14 cellular contexts compared by ENCODE assay signal in the genomic region with DNA sequence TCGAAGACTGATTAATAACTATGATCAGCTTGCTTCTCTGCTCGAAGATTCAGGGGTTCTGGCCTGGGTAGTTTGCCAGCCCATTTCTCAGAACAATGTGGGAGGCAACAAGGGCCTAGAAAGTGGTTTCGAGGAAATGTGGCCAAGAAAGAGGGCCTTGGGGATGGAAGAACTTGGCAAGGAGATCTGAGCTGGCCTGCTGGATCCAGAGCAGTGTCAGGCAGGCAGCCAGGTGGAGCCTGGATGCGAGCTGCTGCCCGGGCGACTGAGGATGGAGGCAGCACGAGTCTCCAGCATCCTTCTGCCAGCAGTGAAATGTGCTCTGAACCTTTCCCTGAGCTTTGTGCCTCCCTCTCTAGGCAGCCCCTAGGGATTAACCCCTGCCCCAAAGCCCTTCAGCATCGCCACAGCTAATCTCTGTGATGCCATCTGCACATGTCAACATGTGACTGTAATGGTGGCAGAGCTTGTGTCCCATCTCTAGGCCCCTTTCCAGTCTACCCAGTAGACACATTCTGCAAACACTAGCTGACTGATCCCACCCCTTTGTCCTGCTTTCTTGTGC.
A peak's percentile ranks its signal among the peaks of the same experiment; 100 is the strongest.
DNase-seq lines count a peak whose midpoint lies in the region; ATAC-seq, FAIRE-seq and TF ChIP-seq lines count a peak whose summit lies in the region.
"Had no signal": no experiment of that assay in that cellular context is flagged by ENCODE, and none has a peak within 500 bp of the region (broad histone marks: within the 10 kb centered on the region; RNA-seq: fewer than 3 reads in every experiment).

No MANE protein-coding gene starts in this region.

- H3K36me3 ChIP-seq in astrocyte (ENCODE audit: insufficient read depth, low read length): no peaks in the 10 kb centered on the region
- no peaks in the 10 kb centered on the region for H3K36me3 ChIP-seq in keratinocyte (ENCODE audit: control insufficient read depth in 2 of 2, extremely low read depth in 1 of 2, insufficient read depth in 2 of 2, low read length in 2 of 2)

- H3K4me3 Mint-ChIP-seq in activated naive CD8-positive, alpha-beta T cell: no peak overlapping the region
- H3K4me3 Mint-ChIP-seq in activated naive CD8-positive, alpha-beta T cell treated with anti-CD3 and anti-CD28 coated beads, Interleukin-2, amount 50 U/mL, for 24 hours: no peak overlapping the region
- no peak overlapping the region for H3K4me3 Mint-ChIP-seq in astrocyte (ENCODE audit: unreplicated experiment)
- H3K4me3 Mint-ChIP-seq: activated CD4-positive, alpha-beta T cell treated with anti-CD3 and anti-CD28 coated beads, Interleukin-2, amount 10 ng/mL, durations not matched to agents 7 days and 5 days; nephron progenitor cell had no signal

- H3K27ac Mint-ChIP-seq in activated naive CD8-positive, alpha-beta T cell: peak overlapping the region; percentile 56
- no peak overlapping the region for H3K27ac Mint-ChIP-seq in activated naive CD8-positive, alpha-beta T cell treated with anti-CD3 and anti-CD28 coated beads, Interleukin-2, amount 50 U/mL, for 24 hours
- H3K27ac Mint-ChIP-seq in astrocyte (ENCODE audit: unreplicated experiment): no peak overlapping the region
- H3K27ac Mint-ChIP-seq: activated CD4-positive, alpha-beta T cell treated with anti-CD3 and anti-CD28 coated beads, Interleukin-2, amount 10 ng/mL, durations not matched to agents 7 days and 5 days had no signal

- H3K27me3 Mint-ChIP-seq in activated naive CD8-positive, alpha-beta T cell: no peaks in the 10 kb centered on the region
- no peaks in the 10 kb centered on the region for H3K27me3 Mint-ChIP-seq in activated naive CD8-positive, alpha-beta T cell treated with anti-CD3 and anti-CD28 coated beads, Interleukin-2, amount 50 U/mL, for 24 hours
- H3K27me3 Mint-ChIP-seq in astrocyte (ENCODE audit: low read depth, unreplicated experiment): peaks cover 13% of the 10 kb centered on the region
- H3K27me3 Mint-ChIP-seq: activated CD4-positive, alpha-beta T cell treated with anti-CD3 and anti-CD28 coated beads, Interleukin-2, amount 10 ng/mL, durations not matched to agents 7 days and 5 days had no signal

- FAIRE-seq in astrocyte (lab: Jason Lieb, UNC) (no peak), keratinocyte (lab: Jason Lieb, UNC) (no peak), urothelium cell line (lab: Jason Lieb, UNC) (no peak)

- peak overlapping the region; percentile 69 for H3K4me2 ChIP-seq in astrocyte (ENCODE audit: low read length)
- H3K4me2 ChIP-seq in keratinocyte (ENCODE audit: control insufficient read depth, extremely low read depth, insufficient read depth, low read depth, low read length): peak overlapping the region; percentile 53

- H3K4me3 ChIP-seq in astrocyte (ENCODE audit: insufficient read depth, low read depth, low read length): no peak overlapping the region
- no peak overlapping the region for H3K4me3 ChIP-seq in keratinocyte (ENCODE audit: control insufficient read depth in 2 of 3, extremely low read depth in 1 of 3, insufficient read depth in 2 of 3, low read depth in 1 of 3, low read length in 3 of 3)
- H3K4me3 ChIP-seq: coronary artery had no signal

- peaks cover 4% of the 10 kb centered on the region for H3K9me1 ChIP-seq in keratinocyte (ENCODE audit: control insufficient read depth, extremely low read depth, insufficient read depth, low read length)

- no peak for ATAC-seq in activated naive CD8-positive, alpha-beta T cell treated with anti-CD3 and anti-CD28 coated beads, Interleukin-2, amount 50 U/mL, for 24 hours
- ATAC-seq in HG03439 (IDR thresholded peaks at IDR 0.05; ENCODE audit: unreplicated experiment) (no peak), HG02798 (IDR thresholded peaks at IDR 0.05; ENCODE audit: poor library complexity, unreplicated experiment) (no peak)

- peaks cover 35% of the 10 kb centered on the region for H3K4me1 Mint-ChIP-seq in activated naive CD8-positive, alpha-beta T cell (ENCODE audit: low read depth)
- H3K4me1 Mint-ChIP-seq in activated naive CD8-positive, alpha-beta T cell treated with anti-CD3 and anti-CD28 coated beads, Interleukin-2, amount 50 U/mL, for 24 hours: peaks cover 34% of the 10 kb centered on the region
- peaks cover 34% of the 10 kb centered on the region for H3K4me1 Mint-ChIP-seq in astrocyte (ENCODE audit: low read depth, unreplicated experiment)

- dilution Hi-C loops in keratinocyte (cut with MboI; ENCODE audit: extremely low pct_ligation_motif_present, low sequenced_read_pairs): no loop called here

- H3K9me3 ChIP-seq in astrocyte (ENCODE audit: insufficient read depth, low read depth, low read length): no peaks in the 10 kb centered on the region
- no peaks in the 10 kb centered on the region for H3K9me3 ChIP-seq in keratinocyte (ENCODE audit: control insufficient read depth, low read depth, low read length)

- H3K27me3 ChIP-seq in astrocyte (ENCODE audit: insufficient read depth, low read length) (no peaks in the 10 kb centered on the region), keratinocyte (ENCODE audit: control insufficient read depth, extremely low read depth, insufficient read depth, low read length) (no peaks in the 10 kb centered on the region)

- no peak for DNase-seq in activated naive CD8-positive, alpha-beta T cell treated with anti-CD3 and anti-CD28 coated beads, Interleukin-2, amount 50 U/mL, for 24 hours
- DNase-seq in astrocyte (ENCODE audit: low read depth) (peak; percentile 36), keratinocyte (ENCODE audit: low read depth, low spot score) (no peak), urothelium cell line (ENCODE audit: low spot score) (peak; percentile 31), activated gamma-delta T cell treated with Interleukin-2 at 50 U/mL for 16 hours (no peak)
- DNase-seq: activated CD4-positive, alpha-beta T cell treated with anti-CD3 and anti-CD28 coated beads, Interleukin-2, amount 10 ng/mL, durations not matched to agents 7 days and 5 days; activated effector memory CD4-positive, alpha-beta T cell treated with Interleukin-2 at 50 U/mL for 16 hours; NCI-H1417; nephron progenitor cell; T-helper 1 cell had no signal

- no peaks in the 10 kb centered on the region for H3K79me2 ChIP-seq in astrocyte (ENCODE audit: insufficient read depth, low read length)
- H3K79me2 ChIP-seq in keratinocyte (ENCODE audit: control insufficient read depth, insufficient read depth, low read length): no peaks in the 10 kb centered on the region

- no peak for TF ChIP-seq CTCF in astrocyte (IDR thresholded peaks at IDR 0.05; ENCODE audit: insufficient read depth, low read depth, low read length)
- no peak for TF ChIP-seq CTCF in keratinocyte (optimal IDR thresholded peaks at IDR 0.05 in 1 of 3, IDR thresholded peaks at IDR 0.05 in 1 of 3, conservative IDR thresholded peaks at IDR 0.05 in 1 of 3; ENCODE audit: extremely low read depth in 1 of 3, insufficient read depth in 2 of 3, low read length in 3 of 3)

- H3K9ac ChIP-seq in astrocyte (ENCODE audit: low read length) (no peak overlapping the region), keratinocyte (ENCODE audit: control insufficient read depth, extremely low read depth, insufficient read depth, low read length) (no peak overlapping the region)

- H3K27ac ChIP-seq in astrocyte (ENCODE audit: low read depth, low read length) (peak overlapping the region; percentile 18), keratinocyte (ENCODE audit: control insufficient read depth, insufficient read depth, low read length) (no peak overlapping the region)
- H3K27ac ChIP-seq: coronary artery had no signal

- H3K4me1 ChIP-seq in astrocyte (ENCODE audit: insufficient read depth, low read length): peaks cover 19% of the 10 kb centered on the region
- peaks cover 23% of the 10 kb centered on the region for H3K4me1 ChIP-seq in keratinocyte (ENCODE audit: control insufficient read depth, extremely low read depth, insufficient read depth, low read length)

- no peaks in the 10 kb centered on the region for H3K9me3 Mint-ChIP-seq in activated naive CD8-positive, alpha-beta T cell (ENCODE audit: low read depth)
- no peaks in the 10 kb centered on the region for H3K9me3 Mint-ChIP-seq in activated naive CD8-positive, alpha-beta T cell treated with anti-CD3 and anti-CD28 coated beads, Interleukin-2, amount 50 U/mL, for 24 hours
- peaks cover 3% of the 10 kb centered on the region for H3K9me3 Mint-ChIP-seq in astrocyte (ENCODE audit: unreplicated experiment)
- H3K9me3 Mint-ChIP-seq: activated CD4-positive, alpha-beta T cell treated with anti-CD3 and anti-CD28 coated beads, Interleukin-2, amount 10 ng/mL, durations not matched to agents 7 days and 5 days; nephron progenitor cell had no signal

- H2AFZ ChIP-seq in astrocyte (ENCODE audit: low read depth, low read length) (no peak overlapping the region), keratinocyte (ENCODE audit: control insufficient read depth, low read length) (no peak overlapping the region)

- no peaks in the 10 kb centered on the region for H3K36me3 Mint-ChIP-seq in activated naive CD8-positive, alpha-beta T cell
- H3K36me3 Mint-ChIP-seq in activated naive CD8-positive, alpha-beta T cell treated with anti-CD3 and anti-CD28 coated beads, Interleukin-2, amount 50 U/mL, for 24 hours (ENCODE audit: low read depth): no peaks in the 10 kb centered on the region
- H3K36me3 Mint-ChIP-seq in astrocyte (ENCODE audit: low read depth, unreplicated experiment): no peaks in the 10 kb centered on the region

- H4K20me1 ChIP-seq in astrocyte (ENCODE audit: insufficient read depth, low read length) (no peaks in the 10 kb centered on the region), keratinocyte (ENCODE audit: control insufficient read depth, extremely low read depth, insufficient read depth, low read length) (no peaks in the 10 kb centered on the region)

Comparison
In these comparisons a context has a peak if more than half of its experiments do, and no peak if none do; other contexts are left out.
1. DNase-seq: peak in astrocyte (single experiment) and urothelium cell line (single experiment); none in activated naive CD8-positive, alpha-beta T cell treated with anti-CD3 and anti-CD28 coated beads, Interleukin-2, amount 50 U/mL, for 24 hours (single experiment), keratinocyte (single experiment) and activated gamma-delta T cell treated with Interleukin-2 at 50 U/mL for 16 hours (single experiment).